8 cellular contexts compared by ENCODE assay signal in genomic region chr6:31493875-31494694, GRCh38. TPM values are rescaled to one million over a fixed set of nuclear protein-coding genes. Genes with fewer than 3 reads are reported as not detected.
A peak's percentile ranks its signal among the peaks of the same experiment; 100 is the strongest.
DNase-seq lines count a peak whose midpoint lies in the region; ATAC-seq and TF ChIP-seq lines count a peak whose summit lies in the region.

No MANE protein-coding gene starts in this region.

- DNase-seq in GM04504 (ENCODE audit: low read depth): peak; percentile 55
- DNase-seq in NCI-H510A treated with DMSO at 0.1 percent for 48 hours (lab: John Stamatoyannopoulos, UW): peak; percentile 74
- DNase-seq in activated CD4-positive, alpha-beta T cell treated with anti-CD3 and anti-CD28 coated beads, Interleukin-2, amount 50 U/mL, for 24 hours (ENCODE audit: low read depth in 1 of 2, low spot score in 1 of 2): peak; percentile 57 to 62
- peak; percentile 90 for DNase-seq in dermis blood vessel endothelial cell
- peak; percentile 83 to 88 (median 86) for DNase-seq in right lobe of liver
- peak; percentile 80 for DNase-seq in stimulated activated CD4-positive, alpha-beta T cell treated with anti-CD3 and anti-CD28 coated beads, Interleukin-4, amount 100 ng/mL, for 1 hour

- TF ChIP-seq CTCF in right lobe of liver (IDR thresholded peaks at IDR 0.05): peak; percentile 67 to 87 (median 76)

- no peaks in the 10 kb centered on the region for H3K27me3 ChIP-seq in right lobe of liver

- under 1% methylated on average over 32 of the region's 58 CpGs for WGBS in right lobe of liver (ENCODE audit: insufficient coverage, low coverage, low lambda C conversion rate, missing lambda C conversion rate)

- ATAC-seq in HG02852 (IDR thresholded peaks at IDR 0.05; ENCODE audit: unreplicated experiment): peak; percentile 40
- peak; percentile 80 to 85 (median 82) for ATAC-seq in right lobe of liver
- ATAC-seq in GM19452 (IDR thresholded peaks at IDR 0.05; ENCODE audit: unreplicated experiment): no peak

- peak overlapping the region; percentile 69 for H3K27ac ChIP-seq in right lobe of liver

- peak; percentile 13 for TF ChIP-seq POLR2A in right lobe of liver (IDR thresholded peaks at IDR 0.05)

- H3K9me3 ChIP-seq in right lobe of liver: no peaks in the 10 kb centered on the region

- no peaks in the 10 kb centered on the region for H3K4me1 ChIP-seq in right lobe of liver

- H3K4me3 ChIP-seq in right lobe of liver: peak overlapping the region; percentile 48 to 58 (median 48)

- no peaks in the 10 kb centered on the region for H3K36me3 ChIP-seq in right lobe of liver

- intact Hi-C loops in right lobe of liver (cut with DNase I): no loop called here

RNA-seq across cellular contexts. Expression of gene MICB, which starts 3.9 kb away (rescaled TPM):
- total RNA-seq in dermis blood vessel endothelial cell: 14.5 and 29.3 TPM in 2 replicates
- 1 to 10 TPM in 4 of 6 experiments, under 1 TPM in 2; 0.48 to 2.0 (median 1.2) TPM for total RNA-seq in right lobe of liver

RNA-seq across cellular contexts. Expression of gene MCCD1, which starts 34.7 kb away (rescaled TPM):
- total RNA-seq in dermis blood vessel endothelial cell: not detected in 2 replicates
- not detected for total RNA-seq in right lobe of liver

RNA-seq across cellular contexts. Expression of gene DDX39B, which starts 47.7 kb away (rescaled TPM):
- total RNA-seq in dermis blood vessel endothelial cell (308 and 381 TPM in 2 replicates), right lobe of liver (100 to 1,000 TPM in 3 of 6 experiments, 10 to 100 TPM in 3; 85.2 to 145 (median 102) TPM)

RNA-seq across cellular contexts. Expression of gene ATP6V1G2, which starts 52.3 kb away (rescaled TPM):
- total RNA-seq in dermis blood vessel endothelial cell: 0.19 and 0.51 TPM in 2 replicates
- total RNA-seq in right lobe of liver: under 1 TPM in 3 of 6 experiments, not detected in 3; 0.29 to 0.43 (median 0.42) TPM

RNA-seq across cellular contexts. Expression of gene NFKBIL1, which starts 53.3 kb away (rescaled TPM):
- 21.0 and 30.8 TPM in 2 replicates for total RNA-seq in dermis blood vessel endothelial cell
- 10 to 100 TPM in 1 of 6 experiments, 1 to 10 TPM in 5; 7.5 to 10.2 (median 8.3) TPM for total RNA-seq in right lobe of liver
